ENCODE assay signal across 18 cellular contexts in genomic region chr21:43764576-43765495, GRCh38. TPM values are rescaled to one million over a fixed set of nuclear protein-coding genes. Genes with fewer than 3 reads are reported as not detected.
DNase-seq lines count a peak whose midpoint lies in the region; ATAC-seq, FAIRE-seq and TF ChIP-seq lines count a peak whose summit lies in the region.
"Had no signal": no experiment of that assay in that cellular context is flagged by ENCODE, and none has a peak within 500 bp of the region (broad histone marks: within the 10 kb centered on the region; RNA-seq: fewer than 3 reads in every experiment).

No MANE protein-coding gene starts in this region.

- no peak overlapping the region for H3K4me3 ChIP-seq in AG04450 (ENCODE audit: low read depth, low read length)
- H3K4me3 ChIP-seq in choroid plexus epithelial cell (ENCODE audit: low read depth, low read length), result no peak overlapping the region
- no peak overlapping the region for H3K4me3 ChIP-seq in right lobe of liver
- H3K4me3 ChIP-seq: adrenal gland, hepatocyte, SK-N-MC, uterus had no signal

- peak; percentile 8 to 15 (median 9) for ATAC-seq in right lobe of liver
- ATAC-seq: activated T-helper 17 cell treated with anti-CD3 and anti-CD28 coated beads, Interleukin-2, amount 50 U/mL, for 72 hours; left colon; stimulated activated naive CD8-positive, alpha-beta T cell treated with anti-CD3 and anti-CD28 coated beads, Interleukin-15, amount 100 ng/mL, for 72 hours had no signal

- TF ChIP-seq CTCF in AG04450 (IDR thresholded peaks at IDR 0.05; ENCODE audit: low read depth, low read length) (no peak), choroid plexus epithelial cell (conservative IDR thresholded peaks at IDR 0.05; ENCODE audit: low read depth, low read length) (no peak), right lobe of liver (IDR thresholded peaks at IDR 0.05) (no peak)

- H3K36me3 ChIP-seq in right lobe of liver, result peaks cover 0 to 8% (median 0%) of the 10 kb centered on the region in 4 donors
- H3K36me3 ChIP-seq: uterus had no signal

- 80% methylated on average over 7 of the region's 19 CpGs for WGBS in right lobe of liver (ENCODE audit: insufficient coverage, low coverage, low lambda C conversion rate, missing lambda C conversion rate)

- H3K9me3 ChIP-seq in AG04450 (ENCODE audit: control insufficient read depth, insufficient read depth, low read length) (peaks cover 13% of the 10 kb centered on the region), right lobe of liver (no peaks in the 10 kb centered on the region)
- H3K9me3 ChIP-seq: adrenal gland, uterus had no signal

- H3K4me1 Mint-ChIP-seq in T-helper 2 cell treated with Interferon-gamma antibody and Interleukin-4, amounts not matched to agents 5 μg/mL and 100 μg/mL, for 36 hours (ENCODE audit: low read depth), result no peaks in the 10 kb centered on the region
- H3K4me1 Mint-ChIP-seq: activated T-helper 17 cell treated with anti-CD3 and anti-CD28 coated beads, Interleukin-2, amount 50 U/mL, for 72 hours; stimulated activated naive CD8-positive, alpha-beta T cell treated with anti-CD3 and anti-CD28 coated beads, Interleukin-15, amount 100 ng/mL, for 72 hours had no signal

- no peaks in the 10 kb centered on the region for H3K27me3 Mint-ChIP-seq in T-helper 2 cell treated with Interferon-gamma antibody and Interleukin-4, amounts not matched to agents 5 μg/mL and 100 μg/mL, for 36 hours (ENCODE audit: low read depth)
- H3K27me3 Mint-ChIP-seq: activated T-helper 17 cell treated with anti-CD3 and anti-CD28 coated beads, Interleukin-2, amount 50 U/mL, for 72 hours; stimulated activated naive CD8-positive, alpha-beta T cell treated with anti-CD3 and anti-CD28 coated beads, Interleukin-15, amount 100 ng/mL, for 72 hours had no signal

- H3K27ac Mint-ChIP-seq in T-helper 2 cell treated with Interferon-gamma antibody and Interleukin-4, amounts not matched to agents 5 μg/mL and 100 μg/mL, for 36 hours, result no peak overlapping the region
- H3K27ac Mint-ChIP-seq: activated T-helper 17 cell treated with anti-CD3 and anti-CD28 coated beads, Interleukin-2, amount 50 U/mL, for 72 hours; stimulated activated naive CD8-positive, alpha-beta T cell treated with anti-CD3 and anti-CD28 coated beads, Interleukin-15, amount 100 ng/mL, for 72 hours had no signal

- no peak for TF ChIP-seq POLR2A in right lobe of liver (IDR thresholded peaks at IDR 0.05)
- TF ChIP-seq POLR2A in GM12891 (IDR thresholded peaks at IDR 0.05; ENCODE audit: low read depth, low read length), result no peak

- FAIRE-seq in GM12891 (lab: Jason Lieb, UNC), result no peak
- FAIRE-seq: endothelial cell of umbilical vein had no signal

- H3K27me3 ChIP-seq in AG04450 (ENCODE audit: control insufficient read depth, insufficient read depth, low read length) (no peaks in the 10 kb centered on the region), right lobe of liver (no peaks in the 10 kb centered on the region)
- H3K27me3 ChIP-seq: adrenal gland, hepatocyte, uterus had no signal

- DNase-seq in AG04450 (ENCODE audit: low read depth, low spot score) (no peak), HT1080 (ENCODE audit: low read depth) (peak; percentile 38), choroid plexus epithelial cell (ENCODE audit: low read depth) (peak; percentile 28), right lobe of liver (no peak), GM12891 (ENCODE audit: insufficient read length, low spot score) (no peak), NCI-H1694 treated with DMSO at 0.1 percent for 48 hours (lab: John Stamatoyannopoulos, UW) (no peak)
- no peak for DNase-seq in activated CD4-positive, alpha-beta T cell treated with anti-CD3 and anti-CD28 coated beads for 48 hours
- no peak for DNase-seq in T-helper 2 cell treated with Interferon-gamma antibody and Interleukin-4, amounts not matched to agents 5 μg/mL and 100 μg/mL, for 36 hours (ENCODE audit: low spot score)
- DNase-seq: left colon; NCI-H1694; NCI-H446 treated with DMSO at 0.1 percent for 48 hours; stimulated activated naive CD8-positive, alpha-beta T cell treated with anti-CD3 and anti-CD28 coated beads, Interleukin-15, amount 100 ng/mL, for 72 hours; uterus had no signal

- H3K4me1 ChIP-seq in right lobe of liver, result no peaks in the 10 kb centered on the region

- intact Hi-C loops in right lobe of liver (cut with DNase I), result no loop called here

- H3K36me3 Mint-ChIP-seq in T-helper 2 cell treated with Interferon-gamma antibody and Interleukin-4, amounts not matched to agents 5 μg/mL and 100 μg/mL, for 36 hours (ENCODE audit: low read depth), result peaks cover 5% of the 10 kb centered on the region

- POLR2A ChIA-PET in AG04450 (lab: Yijun Ruan, JAX), result interaction anchor here (0.7 to 1.2 kb wide), 3 partner anchors 24 to 1506 kb away, joined by 3 read pairs; no protein-coding TSS in a partner anchor

- no peaks in the 10 kb centered on the region for H3K9me3 Mint-ChIP-seq in T-helper 2 cell treated with Interferon-gamma antibody and Interleukin-4, amounts not matched to agents 5 μg/mL and 100 μg/mL, for 36 hours
- H3K9me3 Mint-ChIP-seq: activated T-helper 17 cell treated with anti-CD3 and anti-CD28 coated beads, Interleukin-2, amount 50 U/mL, for 72 hours; stimulated activated naive CD8-positive, alpha-beta T cell treated with anti-CD3 and anti-CD28 coated beads, Interleukin-15, amount 100 ng/mL, for 72 hours had no signal

- H3K4me3 Mint-ChIP-seq in T-helper 2 cell treated with Interferon-gamma antibody and Interleukin-4, amounts not matched to agents 5 μg/mL and 100 μg/mL, for 36 hours, result no peak overlapping the region
- H3K4me3 Mint-ChIP-seq: activated T-helper 17 cell treated with anti-CD3 and anti-CD28 coated beads, Interleukin-2, amount 50 U/mL, for 72 hours; stimulated activated naive CD8-positive, alpha-beta T cell treated with anti-CD3 and anti-CD28 coated beads, Interleukin-15, amount 100 ng/mL, for 72 hours had no signal

- CTCF ChIA-PET in AG04450 (lab: Charles Lee), result no interaction called here

- H3K27ac ChIP-seq in AG04450 (ENCODE audit: low read depth, low read length) (peak overlapping the region; percentile 2), right lobe of liver (no peak overlapping the region)
- H3K27ac ChIP-seq: hepatocyte, SK-N-MC, uterus had no signal

TF ChIP-seq in GM12891, 5 proteins besides CTCF, POLR2A, EP300 and RAD21:
- no peak for TF ChIP-seq SPI1 (IDR thresholded peaks at IDR 0.05; ENCODE audit: low read depth, low read length)
- TF ChIP-seq POU2F2 (IDR thresholded peaks at IDR 0.05; ENCODE audit: low read depth, low read length), result no peak
- TF ChIP-seq PAX5 (IDR thresholded peaks at IDR 0.05; ENCODE audit: insufficient read depth, low read length, severe bottlenecking), result no peak
- TF ChIP-seq POLR2AphosphoS5 (IDR thresholded peaks at IDR 0.05; ENCODE audit: low read depth, low read length), result no peak
- no peak for TF ChIP-seq TAF1 (IDR thresholded peaks at IDR 0.05; ENCODE audit: low read depth, low read length)

RNA-seq across cellular contexts. Expression of gene CSTB, which starts 11.3 kb away (rescaled TPM):
- polyA plus RNA-seq in AG04450 (2011; rRNA removed), result 54.3 and 62.0 TPM in 2 replicates
- 29.1 and 31.3 TPM in 2 replicates for polyA minus RNA-seq in AG04450 (2011; rRNA and poly(A)+ RNA removed)
- 24.3 and 55.3 TPM in 2 replicates for total RNA-seq in HT1080 (2014; rRNA removed; shearing (Covaris generic))
- polyA plus RNA-seq in HT1080 (2015; cell fraction: cytosol; rRNA removed), result 33.6 and 41.3 TPM in 2 replicates
- polyA plus RNA-seq in HT1080 (2015; cell fraction: nucleus; rRNA removed), result 13.4 and 16.5 TPM in 2 replicates
- 100 to 1,000 TPM in 1 of 6 experiments, 10 to 100 TPM in 5; 16.6 to 137 (median 23.2) TPM for total RNA-seq in right lobe of liver
- polyA plus RNA-seq in GM12891 (2012; ENCODE audit: low read depth, missing spikeins), result 46.0 TPM

RNA-seq across cellular contexts. Expression of gene RRP1, which starts 24.5 kb away (rescaled TPM):
- 8.2 and 10.6 TPM in 2 replicates for polyA plus RNA-seq in AG04450 (2011; rRNA removed)
- 8.5 and 12.2 TPM in 2 replicates for polyA minus RNA-seq in AG04450 (2011; rRNA and poly(A)+ RNA removed)
- total RNA-seq in HT1080 (2014; rRNA removed; shearing (Covaris generic)), result 31.7 and 34.0 TPM in 2 replicates
- polyA plus RNA-seq in HT1080 (2015; cell fraction: cytosol; rRNA removed), result 15.6 and 18.6 TPM in 2 replicates
- 38.6 and 38.8 TPM in 2 replicates for polyA plus RNA-seq in HT1080 (2015; cell fraction: nucleus; rRNA removed)
- 10 to 100 TPM in 4 of 6 experiments, 1 to 10 TPM in 2; 8.8 to 25.1 (median 12.9) TPM for total RNA-seq in right lobe of liver
- 26.4 TPM for polyA plus RNA-seq in GM12891 (2012; ENCODE audit: low read depth, missing spikeins)

RNA-seq across cellular contexts. Expression of gene PDXK, which starts 45.9 kb away (rescaled TPM):
- 129 and 142 TPM in 2 replicates for polyA plus RNA-seq in AG04450 (2011; rRNA removed)
- polyA minus RNA-seq in AG04450 (2011; rRNA and poly(A)+ RNA removed), result 163 and 204 TPM in 2 replicates
- 56.2 and 62.7 TPM in 2 replicates for total RNA-seq in HT1080 (2014; rRNA removed; shearing (Covaris generic))
- polyA plus RNA-seq in HT1080 (2015; cell fraction: cytosol; rRNA removed), result 59.7 and 62.1 TPM in 2 replicates
- 61.9 and 67.9 TPM in 2 replicates for polyA plus RNA-seq in HT1080 (2015; cell fraction: nucleus; rRNA removed)
- total RNA-seq in right lobe of liver, result 10 to 100 TPM; 52.9 to 87.5 (median 58.9) TPM
- 49.5 TPM for polyA plus RNA-seq in GM12891 (2012; ENCODE audit: low read depth, missing spikeins)

Comparison
In these comparisons a context has a peak if more than half of its experiments do, and no peak if none do; other contexts are left out.
1. DNase-seq: peak in HT1080 (single experiment) and choroid plexus epithelial cell (single experiment); none in AG04450 (single experiment), right lobe of liver (0 of 3), GM12891 (single experiment), activated CD4-positive, alpha-beta T cell treated with anti-CD3 and anti-CD28 coated beads for 48 hours (single experiment), T-helper 2 cell treated with Interferon-gamma antibody and Interleukin-4, amounts not matched to agents 5 μg/mL and 100 μg/mL, for 36 hours (single experiment) and NCI-H1694 treated with DMSO at 0.1 percent for 48 hours (single experiment).